In the genomic region with DNA sequence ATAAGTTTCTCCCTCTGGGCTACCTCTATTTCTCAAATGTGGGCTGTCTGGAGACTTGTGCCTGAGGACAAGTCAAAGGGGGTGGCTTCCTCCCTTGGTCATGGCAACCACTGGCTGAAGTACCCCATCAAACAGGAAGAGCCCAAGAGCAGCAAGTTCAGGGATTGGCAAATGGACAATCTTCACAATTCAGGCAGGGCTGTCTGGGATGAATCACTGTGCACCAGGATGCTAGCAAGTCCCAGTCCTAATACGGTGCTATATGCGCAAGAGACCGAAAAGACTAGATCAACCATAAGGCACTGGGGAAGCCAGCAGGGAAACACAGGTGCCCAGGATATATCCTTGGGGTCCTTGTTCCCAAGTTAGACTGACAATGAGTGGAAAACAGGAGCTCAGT, we compare ENCODE assay signal across 28 cellular contexts.
A peak's percentile ranks its signal among the peaks of the same experiment; 100 is the strongest.
DNase-seq lines count a peak whose midpoint lies in the region; ATAC-seq and TF ChIP-seq lines count a peak whose summit lies in the region.
"Had no signal": no experiment of that assay in that cellular context is flagged by ENCODE, and none has a peak within 500 bp of the region (broad histone marks: within the 10 kb centered on the region; RNA-seq: fewer than 3 reads in every experiment).

No MANE protein-coding gene starts in this region.

- H2AFZ ChIP-seq in ACC112 (ENCODE audit: low read length, unreplicated experiment) = no peak overlapping the region
- H2AFZ ChIP-seq in fibroblast of lung (ENCODE audit: low read length) = no peak overlapping the region
- H2AFZ ChIP-seq: PC-9 had no signal

- H3K36me3 Mint-ChIP-seq in CD8-positive, alpha-beta T cell = no peaks in the 10 kb centered on the region
- H3K36me3 Mint-ChIP-seq in naive thymus-derived CD4-positive, alpha-beta T cell = no peaks in the 10 kb centered on the region
- H3K36me3 Mint-ChIP-seq: CD14-positive monocyte had no signal

- DNase-seq in RPMI7951 (ENCODE audit: low read depth) (peak; percentile 72), fibroblast of lung (ENCODE audit: low read depth in 2 of 2) (peak; percentile 28 to 32), NCI-H1694 treated with DMSO at 0.1 percent for 48 hours (lab: John Stamatoyannopoulos, UW) (no peak)
- no peak for DNase-seq in activated CD4-positive, alpha-beta T cell treated with anti-CD3 and anti-CD28 coated beads, Interleukin-2, amount 50 U/mL, for 48 hours
- no peak for DNase-seq in CD8-positive, alpha-beta T cell
- no peak for DNase-seq in naive thymus-derived CD4-positive, alpha-beta T cell
- DNase-seq: ACHN; activated CD4-positive, alpha-beta T cell treated with anti-CD3 and anti-CD28 coated beads, Interleukin-2, amount 50 U/mL, for 1 hour; activated CD8-positive, alpha-beta memory T cell treated with anti-CD3 and anti-CD28 coated beads, Interleukin-2, amount 50 U/mL, for 4 hours; brain microvascular endothelial cell; DMS 273 treated with DMSO at 0.1 percent for 48 hours; GDM1; KG1; kidney glomerular epithelial cell; midbrain; NCI-H187; NCI-H2227 treated with DMSO at 0.1 percent for 48 hours; posterior cingulate gyrus; small intestine; stimulated activated CD4-positive, alpha-beta T cell treated with anti-CD3 and anti-CD28 coated beads, Interleukin-4, amount 100 ng/mL, for 1 hour; stimulated activated naive CD8-positive, alpha-beta T cell treated with anti-CD3 and anti-CD28 coated beads, Interleukin-15, Interleukin-2, amounts not matched to agents 100 U/mL and 50 U/mL, for 24 hours; T-helper 2 cell had no signal

- H3K27ac ChIP-seq in ACC112 (ENCODE audit: low read depth, low read length) = peak overlapping the region; percentile 9
- no peak overlapping the region for H3K27ac ChIP-seq in fibroblast of lung (ENCODE audit: insufficient read depth, low read length)
- peak overlapping the region in 11 of 21 experiments; percentile 4 to 63 (median 27) for H3K27ac ChIP-seq in skin epidermis
- no peak overlapping the region for H3K27ac ChIP-seq in CD8-positive, alpha-beta T cell (ENCODE audit: low read depth, low read length)
- no peak overlapping the region for H3K27ac ChIP-seq in naive thymus-derived CD4-positive, alpha-beta T cell (ENCODE audit: low read depth, low read length)
- H3K27ac ChIP-seq: brain microvascular endothelial cell, PC-9, VCaP had no signal

- H3K4me1 Mint-ChIP-seq in CD8-positive, alpha-beta T cell (ENCODE audit: low read depth) = no peaks in the 10 kb centered on the region
- peaks cover 0 to 4% (median 0%) of the 10 kb centered on the region in 7 donors for H3K4me1 Mint-ChIP-seq in naive thymus-derived CD4-positive, alpha-beta T cell

- H3K4me3 Mint-ChIP-seq in CD8-positive, alpha-beta T cell = no peak overlapping the region
- no peak overlapping the region for H3K4me3 Mint-ChIP-seq in naive thymus-derived CD4-positive, alpha-beta T cell
- H3K4me3 Mint-ChIP-seq: CD14-positive monocyte, nephron had no signal

- no peak for ATAC-seq in CD8-positive, alpha-beta T cell
- no peak for ATAC-seq in naive thymus-derived CD4-positive, alpha-beta T cell
- ATAC-seq: stimulated activated naive CD8-positive, alpha-beta T cell treated with anti-CD3 and anti-CD28 coated beads, Interleukin-15, Interleukin-2, amounts not matched to agents 100 U/mL and 50 U/mL, for 24 hours had no signal

- H3K79me2 ChIP-seq in ACC112 (ENCODE audit: control insufficient read depth, insufficient read depth, low read length, unreplicated experiment) (no peaks in the 10 kb centered on the region), fibroblast of lung (ENCODE audit: control insufficient read depth, insufficient read depth, low read length) (no peaks in the 10 kb centered on the region)

- intact Hi-C loops in CD8-positive, alpha-beta T cell (cut with DNase I, micrococcal nuclease) = no loop called here
- intact Hi-C loops in naive thymus-derived CD4-positive, alpha-beta T cell (cut with micrococcal nuclease) = no loop called here

- CTCF ChIA-PET in CD8-positive, alpha-beta T cell (lab: Charles Lee) = no interaction called here
- CTCF ChIA-PET in naive thymus-derived CD4-positive, alpha-beta T cell (lab: Charles Lee) = no interaction called here

- POLR2A ChIA-PET in CD8-positive, alpha-beta T cell (lab: Charles Lee) = no interaction called here
- POLR2A ChIA-PET in naive thymus-derived CD4-positive, alpha-beta T cell (lab: Charles Lee) = interaction anchor here (0.6 kb wide), 1 partner anchor 71 kb away, joined by 3 read pairs; no protein-coding TSS in a partner anchor

- peaks cover 12% of the 10 kb centered on the region; the same call in 1 of the 2 replicates for H3K36me3 ChIP-seq in ACC112 (ENCODE audit: insufficient read depth, low read length)
- no peaks in the 10 kb centered on the region for H3K36me3 ChIP-seq in fibroblast of lung (ENCODE audit: control insufficient read depth, insufficient read depth, low read length)
- H3K36me3 ChIP-seq in CD8-positive, alpha-beta T cell (ENCODE audit: insufficient read depth, low read length) = no peaks in the 10 kb centered on the region
- H3K36me3 ChIP-seq in naive thymus-derived CD4-positive, alpha-beta T cell (ENCODE audit: control insufficient read depth in 2 of 3, insufficient read depth in 3 of 3, low read length in 3 of 3) = no peaks in the 10 kb centered on the region

- H3K9ac ChIP-seq in fibroblast of lung (ENCODE audit: insufficient read depth, low read length) = no peak overlapping the region

- H3K4me1 ChIP-seq in ACC112 (ENCODE audit: control insufficient read depth, insufficient read depth, low read length, unreplicated experiment) (peaks cover 38% of the 10 kb centered on the region), fibroblast of lung (ENCODE audit: control insufficient read depth, extremely low read depth, insufficient read depth, low read length) (peaks cover 13% of the 10 kb centered on the region)
- H3K4me1 ChIP-seq in CD8-positive, alpha-beta T cell (ENCODE audit: insufficient read depth, low read length) = no peaks in the 10 kb centered on the region
- H3K4me1 ChIP-seq in naive thymus-derived CD4-positive, alpha-beta T cell (ENCODE audit: control insufficient read depth in 2 of 2, insufficient read depth in 2 of 2, low read length in 2 of 2) = no peaks in the 10 kb centered on the region

- H3K27me3 Mint-ChIP-seq in CD8-positive, alpha-beta T cell (ENCODE audit: low read depth) = peaks cover 20% of the 10 kb centered on the region
- peaks cover 30 to 49% (median 39%) of the 10 kb centered on the region in 5 donors for H3K27me3 Mint-ChIP-seq in naive thymus-derived CD4-positive, alpha-beta T cell

- no peak overlapping the region for H3K4me2 ChIP-seq in fibroblast of lung (ENCODE audit: extremely low read depth, insufficient read depth, low read length)
- H3K4me2 ChIP-seq: PC-9 had no signal

- no peak for TF ChIP-seq CTCF in fibroblast of lung (conservative IDR thresholded peaks at IDR 0.05 in 1 of 2, IDR thresholded peaks at IDR 0.05 in 1 of 2; ENCODE audit: low read depth in 1 of 2, low read length in 2 of 2)
- no peak for TF ChIP-seq CTCF in CD8-positive, alpha-beta T cell (IDR thresholded peaks at IDR 0.05)

- H3K9me3 Mint-ChIP-seq in CD8-positive, alpha-beta T cell = no peaks in the 10 kb centered on the region
- H3K9me3 Mint-ChIP-seq in naive thymus-derived CD4-positive, alpha-beta T cell = peaks cover 0 to 4% (median 0%) of the 10 kb centered on the region in 11 donors
- H3K9me3 Mint-ChIP-seq: CD14-positive monocyte, nephron had no signal

- no peaks in the 10 kb centered on the region for H3K27me3 ChIP-seq in ACC112 (ENCODE audit: insufficient read depth, low read length)
- H3K27me3 ChIP-seq in fibroblast of lung (ENCODE audit: control insufficient read depth, insufficient read depth, low read length) = no peaks in the 10 kb centered on the region
- no peaks in the 10 kb centered on the region for H3K27me3 ChIP-seq in CD8-positive, alpha-beta T cell (ENCODE audit: insufficient read depth, low read length)
- no peaks in the 10 kb centered on the region for H3K27me3 ChIP-seq in naive thymus-derived CD4-positive, alpha-beta T cell (ENCODE audit: control insufficient read depth in 2 of 2, insufficient read depth in 2 of 2, low read length in 2 of 2)
- H3K27me3 ChIP-seq: brain microvascular endothelial cell had no signal

- H4K20me1 ChIP-seq in fibroblast of lung (ENCODE audit: control insufficient read depth, extremely low read depth, insufficient read depth, low read length) = no peaks in the 10 kb centered on the region

- H3K9me3 ChIP-seq in fibroblast of lung (ENCODE audit: control insufficient read depth, insufficient read depth, low read depth, low read length) = no peaks in the 10 kb centered on the region
- H3K9me3 ChIP-seq in CD8-positive, alpha-beta T cell (ENCODE audit: low read length) = no peaks in the 10 kb centered on the region
- no peaks in the 10 kb centered on the region for H3K9me3 ChIP-seq in naive thymus-derived CD4-positive, alpha-beta T cell (ENCODE audit: control insufficient read depth in 2 of 3, low read length in 3 of 3)

- H3K27ac Mint-ChIP-seq in CD8-positive, alpha-beta T cell = no peak overlapping the region
- no peak overlapping the region for H3K27ac Mint-ChIP-seq in naive thymus-derived CD4-positive, alpha-beta T cell
- H3K27ac Mint-ChIP-seq: CD14-positive monocyte had no signal

- H3K4me3 ChIP-seq in ACC112 (ENCODE audit: low read depth, low read length) (no peak overlapping the region), fibroblast of lung (replicated peaks in 1 of 4; ENCODE audit: control extremely low read depth in 1 of 4, insufficient read depth in 1 of 4, low read depth in 3 of 4, low read length in 4 of 4) (no peak overlapping the region), skin epidermis (no peak overlapping the region)
- H3K4me3 ChIP-seq in CD8-positive, alpha-beta T cell (ENCODE audit: low read depth, low read length) = no peak overlapping the region
- no peak overlapping the region for H3K4me3 ChIP-seq in naive thymus-derived CD4-positive, alpha-beta T cell (ENCODE audit: low read length)
- H3K4me3 ChIP-seq: PC-9 had no signal

Comparison
In these comparisons a context has a peak if more than half of its experiments do, and no peak if none do; other contexts are left out.
1. H3K27ac ChIP-seq: peak in ACC112 (single experiment) and skin epidermis (11 of 21); none in fibroblast of lung (single experiment), CD8-positive, alpha-beta T cell (single experiment) and naive thymus-derived CD4-positive, alpha-beta T cell (single experiment).
2. DNase-seq: peak in RPMI7951 (single experiment) and fibroblast of lung (2 of 2); none in activated CD4-positive, alpha-beta T cell treated with anti-CD3 and anti-CD28 coated beads, Interleukin-2, amount 50 U/mL, for 48 hours (0 of 2), CD8-positive, alpha-beta T cell (0 of 7), NCI-H1694 treated with DMSO at 0.1 percent for 48 hours (single experiment) and naive thymus-derived CD4-positive, alpha-beta T cell (0 of 9).